ENCODE assay signal across 8 cellular contexts in the genomic region with DNA sequence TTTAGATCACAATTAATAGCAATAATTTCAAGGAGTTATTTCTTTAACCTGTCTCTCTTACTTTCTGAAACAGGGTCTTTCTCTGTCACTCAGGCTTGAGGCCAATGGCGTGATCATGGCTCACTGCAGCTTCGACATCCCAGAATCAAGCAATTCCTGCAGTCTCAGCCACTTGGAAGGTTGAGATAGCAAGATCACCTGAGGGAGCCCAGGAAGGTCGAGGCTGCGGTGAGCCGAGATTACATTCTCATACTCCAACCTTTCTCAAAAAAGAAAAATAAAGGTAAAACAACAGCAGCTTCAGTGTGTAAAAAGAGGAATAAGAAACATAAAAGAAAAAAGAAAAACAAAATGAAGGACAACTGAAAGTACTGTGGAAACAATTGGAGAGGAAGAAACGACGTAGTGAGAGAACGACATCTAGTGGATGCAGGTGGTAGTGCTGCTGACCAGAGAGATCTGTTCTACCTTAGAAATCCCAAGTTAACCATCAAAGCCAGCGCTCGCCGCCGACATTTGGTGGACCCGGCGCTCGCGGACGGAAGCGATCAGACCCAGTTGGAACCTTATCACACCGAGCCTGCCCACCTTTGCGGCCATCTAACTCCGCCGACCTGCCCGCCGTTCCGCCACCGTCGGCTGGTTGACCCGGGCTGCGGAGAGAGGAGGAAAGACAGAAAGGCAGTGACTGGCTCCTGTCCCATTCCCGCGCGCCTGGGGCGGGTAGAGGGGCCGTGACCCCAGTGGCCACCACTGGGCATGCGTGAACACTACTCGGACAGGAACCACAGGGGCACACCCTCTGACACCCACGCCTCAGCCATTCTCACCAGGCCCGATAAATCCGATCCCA.
A peak's percentile ranks its signal among the peaks of the same experiment; 100 is the strongest.
DNase-seq lines count a peak whose midpoint lies in the region; TF ChIP-seq lines count a peak whose summit lies in the region.

No MANE protein-coding gene starts in this region.

- H3K4me1 ChIP-seq in HEK293 (ENCODE audit: control insufficient read depth, insufficient read depth, low read length) (no peaks in the 10 kb centered on the region), adipocyte (ENCODE audit: control insufficient read depth, insufficient read depth, low read length) (peaks cover 3% of the 10 kb centered on the region), right atrium auricular region (peaks cover 0 to 6% of the 10 kb centered on the region in 2 donors)

- H3K27me3 ChIP-seq in adipocyte (replicated peaks; ENCODE audit: control insufficient read depth, insufficient read depth, low read length) (peaks cover 10% of the 10 kb centered on the region), right atrium auricular region (no peaks in the 10 kb centered on the region)

- CTCF ChIA-PET in HEK293 (lab: Yijun Ruan, JAX), result interaction anchor here (0.6 to 1.2 kb wide), 10 partner anchors 11 to 252 kb away, joined by 3 to 13 read pairs (median 4); no protein-coding TSS in a partner anchor

- peak; percentile 3 for DNase-seq in GM04503 (ENCODE audit: low read depth)
- DNase-seq in MV-4-11 (lab: John Stamatoyannopoulos, UW), result peak; percentile 76
- DNase-seq in SW 1271 (lab: John Stamatoyannopoulos, UW), result peak; percentile 47 to 87
- DNase-seq in adipocyte (ENCODE audit: low read depth), result peak; percentile 73
- peak; percentile 65 for DNase-seq in right atrium auricular region (ENCODE audit: low spot score)
- DNase-seq in renal cortical epithelial cell (ENCODE audit: low read depth), result peak; percentile 48
- DNase-seq in cortex of kidney (lab: John Stamatoyannopoulos, UW), result no peak

- H3K36me3 ChIP-seq in HEK293 (ENCODE audit: control insufficient read depth in 2 of 2, insufficient read depth in 1 of 2, low read length in 2 of 2) (no peaks in the 10 kb centered on the region), adipocyte (ENCODE audit: control insufficient read depth, insufficient read depth, low read length, severe bottlenecking) (no peaks in the 10 kb centered on the region), right atrium auricular region (no peaks in the 10 kb centered on the region)

- H3K27ac ChIP-seq in HEK293 (ENCODE audit: extremely low read depth, low read depth, low read length) (no peak overlapping the region), right atrium auricular region (no peak overlapping the region)

- TF ChIP-seq CTCF in HEK293 (tag by site-specific recombination; IDR thresholded peaks at IDR 0.05) (peak; percentile 86), right atrium auricular region (IDR thresholded peaks at IDR 0.05) (peak; percentile 84 to 93)

- POLR2A ChIA-PET in HEK293 (lab: Yijun Ruan, JAX), result no interaction called here

- H3K9ac ChIP-seq in adipocyte (ENCODE audit: low read length), result no peak overlapping the region

- no peaks in the 10 kb centered on the region for H3K9me3 ChIP-seq in HEK293 (ENCODE audit: control insufficient read depth, insufficient read depth, low read depth, low read length)
- no peaks in the 10 kb centered on the region for H3K9me3 ChIP-seq in adipocyte (ENCODE audit: control insufficient read depth, low read length)
- H3K9me3 ChIP-seq in right atrium auricular region, result no peaks in the 10 kb centered on the region

- peak overlapping the region; percentile 41 for H3K4me3 ChIP-seq in HEK293 (ENCODE audit: low read depth, low read length)
- H3K4me3 ChIP-seq in adipocyte (ENCODE audit: low read length), result peak overlapping the region; percentile 52
- peak overlapping the region in 1 of 2 donors; percentile 48 for H3K4me3 ChIP-seq in right atrium auricular region

TF ChIP-seq in HEK293, 187 proteins besides CTCF, POLR2A, EP300 and RAD21 (continues in another document):
- TF ChIP-seq ZNF2 (tag by site-specific recombination; IDR thresholded peaks at IDR 0.05) (0 out of 2 replicates have a peak, but pooled peaks have one; percentile 20), ZNF521 (tag by site-specific recombination; IDR thresholded peaks at IDR 0.05) (no peak), ZNF654 (tag by site-specific recombination; IDR thresholded peaks at IDR 0.05; ENCODE audit: low read depth) (peak; percentile 99), ZFP69B (tag by site-specific recombination; IDR thresholded peaks at IDR 0.05) (peak; percentile 42; the same call in 1 of the 2 replicates), PRDM1 (tag by site-specific recombination; IDR thresholded peaks at IDR 0.05) (peak; percentile 49; the same call in 1 of the 2 replicates), ZNF366 (tag by site-specific recombination; conservative IDR thresholded peaks at IDR 0.05) (peak; percentile 86), ZNF362 (tag by site-specific recombination; IDR thresholded peaks at IDR 0.05) (0 out of 2 replicates have a peak, but pooled peaks have one; percentile 42), ZFP37 (tag by site-specific recombination; IDR thresholded peaks at IDR 0.05) (peak; percentile 43; the same call in 1 of the 2 replicates), BCL11A (tag by site-specific recombination; IDR thresholded peaks at IDR 0.05; ENCODE audit: low read depth) (no peak)
- TF ChIP-seq, protein P1, sequence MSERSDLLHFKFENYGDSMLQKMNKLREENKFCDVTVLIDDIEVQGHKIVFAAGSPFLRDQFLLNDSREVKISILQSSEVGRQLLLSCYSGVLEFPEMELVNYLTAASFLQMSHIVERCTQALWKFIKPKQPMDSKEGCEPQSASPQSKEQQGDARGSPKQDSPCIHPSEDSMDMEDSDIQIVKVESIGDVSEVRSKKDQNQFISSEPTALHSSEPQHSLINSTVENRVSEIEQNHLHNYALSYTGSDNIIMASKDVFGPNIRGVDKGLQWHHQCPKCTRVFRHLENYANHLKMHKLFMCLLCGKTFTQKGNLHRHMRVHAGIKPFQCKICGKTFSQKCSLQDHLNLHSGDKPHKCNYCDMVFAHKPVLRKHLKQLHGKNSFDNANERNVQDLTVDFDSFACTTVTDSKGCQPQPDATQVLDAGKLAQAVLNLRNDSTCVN (tag by site-specific recombination; optimal IDR thresholded peaks at IDR 0.05), result no peak
- TF ChIP-seq, protein P2, sequence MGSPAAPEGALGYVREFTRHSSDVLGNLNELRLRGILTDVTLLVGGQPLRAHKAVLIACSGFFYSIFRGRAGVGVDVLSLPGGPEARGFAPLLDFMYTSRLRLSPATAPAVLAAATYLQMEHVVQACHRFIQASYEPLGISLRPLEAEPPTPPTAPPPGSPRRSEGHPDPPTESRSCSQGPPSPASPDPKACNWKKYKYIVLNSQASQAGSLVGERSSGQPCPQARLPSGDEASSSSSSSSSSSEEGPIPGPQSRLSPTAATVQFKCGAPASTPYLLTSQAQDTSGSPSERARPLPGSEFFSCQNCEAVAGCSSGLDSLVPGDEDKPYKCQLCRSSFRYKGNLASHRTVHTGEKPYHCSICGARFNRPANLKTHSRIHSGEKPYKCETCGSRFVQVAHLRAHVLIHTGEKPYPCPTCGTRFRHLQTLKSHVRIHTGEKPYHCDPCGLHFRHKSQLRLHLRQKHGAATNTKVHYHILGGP (tag by site-specific recombination; IDR thresholded peaks at IDR 0.05), result no peak
- TF ChIP-seq, protein P3, sequence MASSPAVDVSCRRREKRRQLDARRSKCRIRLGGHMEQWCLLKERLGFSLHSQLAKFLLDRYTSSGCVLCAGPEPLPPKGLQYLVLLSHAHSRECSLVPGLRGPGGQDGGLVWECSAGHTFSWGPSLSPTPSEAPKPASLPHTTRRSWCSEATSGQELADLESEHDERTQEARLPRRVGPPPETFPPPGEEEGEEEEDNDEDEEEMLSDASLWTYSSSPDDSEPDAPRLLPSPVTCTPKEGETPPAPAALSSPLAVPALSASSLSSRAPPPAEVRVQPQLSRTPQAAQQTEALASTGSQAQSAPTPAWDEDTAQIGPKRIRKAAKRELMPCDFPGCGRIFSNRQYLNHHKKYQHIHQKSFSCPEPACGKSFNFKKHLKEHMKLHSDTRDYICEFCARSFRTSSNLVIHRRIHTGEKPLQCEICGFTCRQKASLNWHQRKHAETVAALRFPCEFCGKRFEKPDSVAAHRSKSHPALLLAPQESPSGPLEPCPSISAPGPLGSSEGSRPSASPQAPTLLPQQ (tag by site-specific recombination; IDR thresholded peaks at IDR 0.05), result 0 out of 2 replicates have a peak, but pooled peaks have one; percentile 23
